ENCODE assay signal across 9 cellular contexts in genomic region chr4:109406337-109406931, GRCh38. TPM values are rescaled to one million over a fixed set of nuclear protein-coding genes. Genes with fewer than 3 reads are reported as not detected.
DNase-seq lines count a peak whose midpoint lies in the region; ATAC-seq, FAIRE-seq and TF ChIP-seq lines count a peak whose summit lies in the region.
"Had no signal": no experiment of that assay in that cellular context is flagged by ENCODE, and none has a peak within 500 bp of the region (broad histone marks: within the 10 kb centered on the region; RNA-seq: fewer than 3 reads in every experiment).

No MANE protein-coding gene starts in this region.

- no peaks in the 10 kb centered on the region for H3K9me3 Mint-ChIP-seq in type B pancreatic cell

- no peak overlapping the region for H3K27ac Mint-ChIP-seq in type B pancreatic cell

- H3K4me3 ChIP-seq in bronchial epithelial cell (ENCODE audit: low read depth, low read length) = no peak overlapping the region
- H3K4me3 ChIP-seq: BLaER1 treated with 17β-estradiol and CSF1 and Interleukin-3, amounts not matched to agents 10 nM and 100 nM had no signal

- no peaks in the 10 kb centered on the region for H3K27me3 ChIP-seq in bronchial epithelial cell (ENCODE audit: control insufficient read depth, insufficient read depth, low read length)
- H3K27me3 ChIP-seq: BLaER1 treated with 17β-estradiol and CSF1 and Interleukin-3, amounts not matched to agents 10 nM and 100 nM had no signal

- no peaks in the 10 kb centered on the region for H3K36me3 ChIP-seq in bronchial epithelial cell (ENCODE audit: control insufficient read depth, insufficient read depth, low read length)
- H3K36me3 ChIP-seq: BLaER1 treated with 17β-estradiol and CSF1 and Interleukin-3, amounts not matched to agents 10 nM and 100 nM had no signal

- TF ChIP-seq CTCF in bronchial epithelial cell (IDR thresholded peaks at IDR 0.05; ENCODE audit: insufficient read depth, low read length, severe bottlenecking) = peak; percentile 56
- peak; percentile 93 for TF ChIP-seq CTCF in type B pancreatic cell (conservative IDR thresholded peaks at IDR 0.05)

- H3K36me3 Mint-ChIP-seq in type B pancreatic cell = no peaks in the 10 kb centered on the region

- ATAC-seq in GM19035 (IDR thresholded peaks at IDR 0.05; ENCODE audit: unreplicated experiment) = peak; percentile 76
- peak; percentile 86 for ATAC-seq in HG03175 (IDR thresholded peaks at IDR 0.05; ENCODE audit: unreplicated experiment)

- FAIRE-seq in bronchial epithelial cell (lab: Jason Lieb, UNC) = no peak

- H3K27me3 Mint-ChIP-seq in type B pancreatic cell = no peaks in the 10 kb centered on the region

- H3K4me3 Mint-ChIP-seq in type B pancreatic cell = no peak overlapping the region

- peak; percentile 22 to 85 (median 51) for DNase-seq in NCI-H1417 (lab: John Stamatoyannopoulos, UW)
- DNase-seq in NCI-H1417 treated with DMSO at 0.1 percent for 48 hours (lab: John Stamatoyannopoulos, UW) = no peak
- DNase-seq in NCI-H526 (lab: John Stamatoyannopoulos, UW) = peak; percentile 28 to 76
- peak; percentile 77 for DNase-seq in bronchial epithelial cell (ENCODE audit: low read depth)
- DNase-seq in left kidney (ENCODE audit: low read depth, low spot score) = peak; percentile 89
- no peak for DNase-seq in type B pancreatic cell (ENCODE audit: extremely low spot score, unreplicated experiment)

- no peaks in the 10 kb centered on the region for H3K4me1 Mint-ChIP-seq in type B pancreatic cell (ENCODE audit: unreplicated experiment)

RNA-seq across cellular contexts. Expression of gene SEC24B, which starts 27.2 kb away (rescaled TPM):
- 9.2 and 10.0 TPM in 2 replicates for total RNA-seq in bronchial epithelial cell
- 37.4 and 39.1 TPM in 2 replicates for total RNA-seq in type B pancreatic cell (ENCODE audit: low replicate concordance)

Comparison
In these comparisons a context has a peak if more than half of its experiments do, and no peak if none do; other contexts are left out.
1. DNase-seq: peak in NCI-H1417 (3 of 3), NCI-H526 (2 of 2), bronchial epithelial cell (single experiment) and left kidney (single experiment); none in NCI-H1417 treated with DMSO at 0.1 percent for 48 hours (single experiment) and type B pancreatic cell (single experiment).